1 cellular context compared by ENCODE assay signal in genomic region chr20:11159728-11160127, GRCh38.
TF ChIP-seq lines count a peak whose summit lies in the region.

No MANE protein-coding gene starts in this region.

TF ChIP-seq in GM12878, 131 proteins besides CTCF, POLR2A, EP300 and RAD21 (continued from another document and continues in another):
- no peak for TF ChIP-seq E2F8 (IDR thresholded peaks at IDR 0.05; ENCODE audit: low read depth, partially characterized antibody)
- TF ChIP-seq ASH2L (IDR thresholded peaks at IDR 0.05; ENCODE audit: borderline replicate concordance, low read depth): no peak
- TF ChIP-seq YBX1 (IDR thresholded peaks at IDR 0.05): no peak
- no peak for TF ChIP-seq HDGF (IDR thresholded peaks at IDR 0.05)
- no peak for TF ChIP-seq MAX (IDR thresholded peaks at IDR 0.05; ENCODE audit: low read depth, low read length)
- no peak for TF ChIP-seq SREBF2 (IDR thresholded peaks at IDR 0.05; ENCODE audit: low read length)
- no peak for TF ChIP-seq CBX3 (IDR thresholded peaks at IDR 0.05; ENCODE audit: borderline replicate concordance, low read depth)
- TF ChIP-seq ZBTB4 (CRISPR knock-in tag; IDR thresholded peaks at IDR 0.05): no peak
- TF ChIP-seq PKNOX1 (IDR thresholded peaks at IDR 0.05): no peak
- no peak for TF ChIP-seq NBN (IDR thresholded peaks at IDR 0.05)
- TF ChIP-seq SPI1 (IDR thresholded peaks at IDR 0.05; ENCODE audit: borderline replicate concordance, insufficient read depth, low read depth, low read length): no peak
- no peak for TF ChIP-seq CHD4 (IDR thresholded peaks at IDR 0.05)
- TF ChIP-seq NR2C2 (IDR thresholded peaks at IDR 0.05; ENCODE audit: borderline replicate concordance, control insufficient read depth, insufficient read length, low read depth): no peak
- TF ChIP-seq NRF1 (conservative IDR thresholded peaks at IDR 0.05; ENCODE audit: low read depth, low read length): no peak
- TF ChIP-seq HDAC2 (IDR thresholded peaks at IDR 0.05): no peak
- TF ChIP-seq GABPA (IDR thresholded peaks at IDR 0.05; ENCODE audit: low read depth): no peak
- no peak for TF ChIP-seq ZNF384 (IDR thresholded peaks at IDR 0.05; ENCODE audit: borderline replicate concordance, low read depth, low read length)
- peak; percentile 66 for TF ChIP-seq EED (IDR thresholded peaks at IDR 0.05; ENCODE audit: low read depth)
- TF ChIP-seq BRCA1 (IDR thresholded peaks at IDR 0.05; ENCODE audit: low read depth, low read length): no peak
- TF ChIP-seq ZBTB40 (IDR thresholded peaks at IDR 0.05; ENCODE audit: borderline replicate concordance): no peak
- TF ChIP-seq ETV6 (conservative IDR thresholded peaks at IDR 0.05 in 1 of 2, IDR thresholded peaks at IDR 0.05 in 1 of 2; ENCODE audit: borderline replicate concordance in 1 of 2, low read depth in 1 of 2): no peak
- peak; percentile 18 for TF ChIP-seq MEF2B (IDR thresholded peaks at IDR 0.05; ENCODE audit: partially characterized antibody, poor library complexity, severe bottlenecking)
- TF ChIP-seq NR2C1 (IDR thresholded peaks at IDR 0.05): no peak
- TF ChIP-seq RUNX3 (IDR thresholded peaks at IDR 0.05; ENCODE audit: low read length): peak; percentile 77
- peak; percentile 91 to 92 for TF ChIP-seq IKZF2 (IDR thresholded peaks at IDR 0.05)
- TF ChIP-seq ZNF207 (IDR thresholded peaks at IDR 0.05; ENCODE audit: borderline replicate concordance): no peak
- no peak for TF ChIP-seq TCF7 (IDR thresholded peaks at IDR 0.05; ENCODE audit: borderline replicate concordance)
- no peak for TF ChIP-seq NFYA (IDR thresholded peaks at IDR 0.05; ENCODE audit: borderline replicate concordance, low read depth, low read length)
- no peak for TF ChIP-seq JUND (IDR thresholded peaks at IDR 0.05; ENCODE audit: low read depth, low read length)
- TF ChIP-seq MTA2 (IDR thresholded peaks at IDR 0.05; ENCODE audit: low read depth): 0 out of 2 replicates have a peak, but pooled peaks have one; percentile 36
- TF ChIP-seq RAD51 (IDR thresholded peaks at IDR 0.05): no peak
- TF ChIP-seq IKZF1 (conservative IDR thresholded peaks at IDR 0.05): peak; percentile 84
- no peak for TF ChIP-seq PBX3 (IDR thresholded peaks at IDR 0.05; ENCODE audit: insufficient replicate concordance, low read depth, low read length)
- TF ChIP-seq ZZZ3 (IDR thresholded peaks at IDR 0.05; ENCODE audit: control insufficient read depth, insufficient read length, low read depth): no peak
- TF ChIP-seq IRF3 (IDR thresholded peaks at IDR 0.05): no peak
- no peak for TF ChIP-seq ZSCAN29 (IDR thresholded peaks at IDR 0.05)
- TF ChIP-seq ZBTB33 (IDR thresholded peaks at IDR 0.05): no peak
- TF ChIP-seq LARP7 (IDR thresholded peaks at IDR 0.05): no peak
- no peak for TF ChIP-seq MLLT1 (IDR thresholded peaks at IDR 0.05)
- no peak for TF ChIP-seq SMC3 (IDR thresholded peaks at IDR 0.05; ENCODE audit: borderline replicate concordance, low read length)
- no peak for TF ChIP-seq MYC (IDR thresholded peaks at IDR 0.05; ENCODE audit: insufficient read depth, insufficient read length, insufficient replicate concordance, low read length, severe bottlenecking)
- TF ChIP-seq MXI1 (IDR thresholded peaks at IDR 0.05; ENCODE audit: low read depth, low read length): no peak
- no peak for TF ChIP-seq FOXM1 (IDR thresholded peaks at IDR 0.05; ENCODE audit: low read depth, low read length)
- no peak for TF ChIP-seq FOXK2 (IDR thresholded peaks at IDR 0.05)
